Comparison of ENCODE assay signal across 7 cellular contexts in genomic region chr1:155860939-155861496, GRCh38. TPM values are rescaled to one million over a fixed set of nuclear protein-coding genes. Genes with fewer than 3 reads are reported as not detected.
DNase-seq lines count a peak whose midpoint lies in the region; ATAC-seq, FAIRE-seq and TF ChIP-seq lines count a peak whose summit lies in the region.

No MANE protein-coding gene starts in this region.

- DNase-seq in GM12891 (ENCODE audit: insufficient read length, low spot score) = no peak
- DNase-seq in SJCRH30 = no peak
- no peak for DNase-seq in fibroblast of pulmonary artery (ENCODE audit: low read depth)
- no peak for DNase-seq in superior temporal gyrus (ENCODE audit: extremely low spot score)
- no peak for DNase-seq in NCI-H510A treated with DMSO at 0.1 percent for 48 hours (lab: John Stamatoyannopoulos, UW)

- H3K4me3 ChIP-seq in SJCRH30 (peak overlapping the region; percentile 60), fibroblast of pulmonary artery (replicated peaks; ENCODE audit: low read depth, low read length) (peak overlapping the region; percentile 72), skeletal muscle tissue (ENCODE audit: low read length in 3 of 3) (peak overlapping the region in 1 of 3 donors; percentile 63)

- peak; percentile 28 for FAIRE-seq in GM12891 (lab: Jason Lieb, UNC)

- ATAC-seq in HG02623 (IDR thresholded peaks at IDR 0.05; ENCODE audit: unreplicated experiment) = no peak

- H3K4me1 ChIP-seq in SJCRH30 (peaks cover 10% of the 10 kb centered on the region), skeletal muscle tissue (ENCODE audit: control insufficient read depth in 3 of 3, insufficient read depth in 3 of 3, low read length in 3 of 3) (peaks cover 17 to 27% (median 23%) of the 10 kb centered on the region in 3 donors)

- H3K9me3 ChIP-seq in SJCRH30 (replicated peaks) (no peaks in the 10 kb centered on the region), skeletal muscle tissue (ENCODE audit: control insufficient read depth in 3 of 3, low read length in 3 of 3) (no peaks in the 10 kb centered on the region)

- TF ChIP-seq POLR2A in GM12891 (IDR thresholded peaks at IDR 0.05; ENCODE audit: low read depth, low read length) = no peak

- no peaks in the 10 kb centered on the region for H3K27me3 ChIP-seq in SJCRH30
- H3K27me3 ChIP-seq in skeletal muscle tissue (ENCODE audit: control insufficient read depth in 3 of 3, insufficient read depth in 3 of 3, low read length in 3 of 3) = no peaks in the 10 kb centered on the region

- H3K27ac ChIP-seq in SJCRH30 = peak overlapping the region; percentile 88
- peak overlapping the region; percentile 82 for H3K27ac ChIP-seq in skeletal muscle tissue (ENCODE audit: low read depth, low read length)

- peak overlapping the region; percentile 42 to 81 (median 60) for H3K9ac ChIP-seq in skeletal muscle tissue (ENCODE audit: low read depth in 1 of 3, low read length in 3 of 3)

- TF ChIP-seq CTCF in fibroblast of pulmonary artery (IDR thresholded peaks at IDR 0.05; ENCODE audit: low read length, missing control alignments) = no peak

- H3K36me3 ChIP-seq in SJCRH30 = no peaks in the 10 kb centered on the region
- no peaks in the 10 kb centered on the region for H3K36me3 ChIP-seq in skeletal muscle tissue (ENCODE audit: control insufficient read depth in 3 of 3, insufficient read depth in 3 of 3, low read length in 3 of 3)

TF ChIP-seq in GM12891, 5 proteins besides CTCF, POLR2A, EP300 and RAD21:
- TF ChIP-seq TAF1 (IDR thresholded peaks at IDR 0.05; ENCODE audit: low read depth, low read length) (no peak), POU2F2 (IDR thresholded peaks at IDR 0.05; ENCODE audit: low read depth, low read length) (no peak), PAX5 (IDR thresholded peaks at IDR 0.05; ENCODE audit: insufficient read depth, low read length, severe bottlenecking) (no peak), SPI1 (IDR thresholded peaks at IDR 0.05; ENCODE audit: low read depth, low read length) (no peak), POLR2AphosphoS5 (IDR thresholded peaks at IDR 0.05; ENCODE audit: low read depth, low read length) (no peak)

RNA-seq across cellular contexts. Expression of gene SYT11, which starts 1.7 kb away (rescaled TPM):
- 10.3 TPM for polyA plus RNA-seq in GM12891 (2012; ENCODE audit: low read depth, missing spikeins)
- total RNA-seq in SJCRH30 (2014; rRNA removed; shearing (Covaris generic)) = 6.8 and 6.9 TPM in 2 replicates
- 10.4 TPM for total RNA-seq in skeletal muscle tissue

RNA-seq across cellular contexts. Expression of gene GON4L, which starts 4.0 kb away (rescaled TPM):
- polyA plus RNA-seq in GM12891 (2012; ENCODE audit: low read depth, missing spikeins) = 17.1 TPM
- 22.8 and 25.8 TPM in 2 replicates for total RNA-seq in SJCRH30 (2014; rRNA removed; shearing (Covaris generic))
- 32.9 TPM for total RNA-seq in skeletal muscle tissue

RNA-seq across cellular contexts. Expression of gene RIT1, which starts 50.1 kb away (rescaled TPM):
- polyA plus RNA-seq in GM12891 (2012; ENCODE audit: low read depth, missing spikeins) = 19.1 TPM
- 19.4 and 26.0 TPM in 2 replicates for total RNA-seq in SJCRH30 (2014; rRNA removed; shearing (Covaris generic))
- 21.4 TPM for total RNA-seq in skeletal muscle tissue
